ENCODE assay signal across 19 cellular contexts in genomic region chr10:17882557-17882956, GRCh38.
DNase-seq lines count a peak whose midpoint lies in the region; ATAC-seq and TF ChIP-seq lines count a peak whose summit lies in the region.
"Had no signal": no experiment of that assay in that cellular context is flagged by ENCODE, and none has a peak within 500 bp of the region (broad histone marks: within the 10 kb centered on the region; RNA-seq: fewer than 3 reads in every experiment).

No MANE protein-coding gene starts in this region.

- TF ChIP-seq POLR2A in gastroesophageal sphincter (IDR thresholded peaks at IDR 0.05) = no peak

- 6% methylated on average over 1 of the region's 1 CpG; no CpG with 5 or more reads in 1 of the 2 donors for WGBS in gastroesophageal sphincter (ENCODE audit: low coverage in 1 of 2), 2 donors

- H3K4me1 ChIP-seq in gastroesophageal sphincter = peaks cover 0 to 35% (median 6%) of the 10 kb centered on the region in 3 donors
- H3K4me1 ChIP-seq: BE2C, neural progenitor cell had no signal

- no peaks in the 10 kb centered on the region for H3K36me3 ChIP-seq in gastroesophageal sphincter
- H3K36me3 ChIP-seq: BE2C, neural progenitor cell had no signal

- TF ChIP-seq CTCF in choroid plexus epithelial cell (conservative IDR thresholded peaks at IDR 0.05; ENCODE audit: low read depth, low read length) (no peak), gastroesophageal sphincter (IDR thresholded peaks at IDR 0.05) (no peak)

- no peaks in the 10 kb centered on the region for H3K27me3 ChIP-seq in gastroesophageal sphincter
- H3K27me3 ChIP-seq: BE2C, neural progenitor cell had no signal

- H3K9me3 ChIP-seq in gastroesophageal sphincter = no peaks in the 10 kb centered on the region
- H3K9me3 ChIP-seq: BE2C had no signal

- peak; percentile 82 for DNase-seq in amniotic epithelial cell (ENCODE audit: low read depth)
- peak; percentile 93 for DNase-seq in choroid plexus epithelial cell (ENCODE audit: low read depth)
- peak; percentile 67 for DNase-seq in smooth muscle cell of the brain vasculature (ENCODE audit: low read depth, low spot score)
- no peak for DNase-seq in OCI-M1 (lab: John Stamatoyannopoulos, UW)
- no peak for DNase-seq in activated effector memory CD4-positive, alpha-beta T cell treated with Interleukin-2 at 50 U/mL for 16 hours
- DNase-seq: activated B cell treated with CpG ODN at 0.5 μM for 24 hours; activated naive CD8-positive, alpha-beta T cell treated with anti-CD3 and anti-CD28 coated beads, Interleukin-2, amount 50 U/mL, for 24 hours; BE2C; Calu3; effector memory CD8-positive, alpha-beta T cell; NCI-H1694 treated with DMSO at 0.1 percent for 48 hours; NCI-H2227 treated with DMSO at 0.1 percent for 48 hours; NK-92 treated with Interleukin-12 subunit alpha and Interleukin-12 subunit beta, amount 100 ng/mL, for 24 hours; trophoblast cell had no signal

- no peak overlapping the region for H3K4me3 ChIP-seq in choroid plexus epithelial cell (ENCODE audit: low read depth, low read length)
- no peak overlapping the region for H3K4me3 ChIP-seq in gastroesophageal sphincter
- H3K4me3 ChIP-seq: neural progenitor cell, SK-N-MC had no signal

- TF ChIP-seq EP300 in gastroesophageal sphincter (IDR thresholded peaks at IDR 0.05) = peak; percentile 18

- ATAC-seq in gastroesophageal sphincter = peak; percentile 92
- no peak for ATAC-seq in HG02840 (IDR thresholded peaks at IDR 0.05; ENCODE audit: low FRiP score, unreplicated experiment)
- ATAC-seq: activated naive CD8-positive, alpha-beta T cell treated with anti-CD3 and anti-CD28 coated beads, Interleukin-2, amount 50 U/mL, for 24 hours; effector memory CD8-positive, alpha-beta T cell; stimulated activated memory B cell treated with anti-CD40 and anti-IgM and Interleukin-4, amounts not matched to agents 10 μg/mL and 1 μg/mL and 100 μg/mL, for 72 hours had no signal

- peak overlapping the region; percentile 60 to 92 (median 72) for H3K27ac ChIP-seq in gastroesophageal sphincter
- H3K27ac ChIP-seq: neural progenitor cell, SK-N-MC had no signal

Comparison
In these comparisons a context has a peak if more than half of its experiments do, and no peak if none do; other contexts are left out.
1. DNase-seq: peak in amniotic epithelial cell (single experiment), choroid plexus epithelial cell (single experiment) and smooth muscle cell of the brain vasculature (single experiment); none in OCI-M1 (single experiment) and activated effector memory CD4-positive, alpha-beta T cell treated with Interleukin-2 at 50 U/mL for 16 hours (single experiment).